ENCODE assay signal across 8 cellular contexts in genomic region chr5:75668348-75668895, GRCh38. TPM values are rescaled to one million over a fixed set of nuclear protein-coding genes. Genes with fewer than 3 reads are reported as not detected.
DNase-seq lines count a peak whose midpoint lies in the region; ATAC-seq and TF ChIP-seq lines count a peak whose summit lies in the region.

No MANE protein-coding gene starts in this region.

- H3K27ac ChIP-seq in OCI-LY7 (ENCODE audit: low read depth, low read length, poor library complexity, severe bottlenecking), result no peak overlapping the region

- peaks cover 0 to 17% (median 14%) of the 10 kb centered on the region in 3 donors for H3K36me3 Mint-ChIP-seq in immature natural killer cell

- H3K4me1 Mint-ChIP-seq in immature natural killer cell, result peaks cover 29 to 51% of the 10 kb centered on the region in 2 donors

- H3K4me2 ChIP-seq in OCI-LY7 (ENCODE audit: low read length), result peak overlapping the region; percentile 29; the same call in 1 of the 2 replicates

- H3K9me3 ChIP-seq in OCI-LY7 (ENCODE audit: low read length), result no peaks in the 10 kb centered on the region

- no peak overlapping the region for H2AFZ ChIP-seq in OCI-LY7 (ENCODE audit: low read length)

- POLR2A ChIA-PET in OCI-LY7 (lab: Charles Lee), result interaction anchor here (0.6 kb wide), 1 partner anchor 422 kb away, joined by 3 read pairs; no protein-coding TSS in a partner anchor

- CTCF ChIA-PET in OCI-LY7 (lab: Charles Lee; ENCODE audit: unreplicated experiment), result interaction anchor here (1.1 kb wide), 1 partner anchor 9 kb away, joined by 4 read pairs; no protein-coding TSS in a partner anchor

- peak overlapping the region; percentile 86 to 93 (median 90) for H3K4me3 Mint-ChIP-seq in immature natural killer cell

- H3K27me3 Mint-ChIP-seq in immature natural killer cell (ENCODE audit: low read depth in 3 of 3), result no peaks in the 10 kb centered on the region

- H3K9me3 Mint-ChIP-seq in immature natural killer cell, result no peaks in the 10 kb centered on the region

- TF ChIP-seq CTCF in OCI-LY7 (conservative IDR thresholded peaks at IDR 0.05; ENCODE audit: low read length) (no peak), GM13977 (IDR thresholded peaks at IDR 0.05; ENCODE audit: extremely low read depth, insufficient read depth, missing control alignments) (no peak)

- H4K20me1 ChIP-seq in OCI-LY7 (ENCODE audit: insufficient read depth, low read length), result no peaks in the 10 kb centered on the region

- no TSS peak for BruUV-seq in OCI-LY7 (replicated peaks; lab: Mats Ljungman, UMichigan)

- in situ Hi-C loops in GM13977 (cut with MboI; ENCODE audit: low pct_unique_long_range_greater_than_20kb, low sequenced_read_pairs, unreplicated experiment), result no loop called here

- intact Hi-C loops in OCI-LY7 (cut with micrococcal nuclease; ENCODE audit: unreplicated experiment), result loop anchor here (5.0 kb wide), 1 partner anchor 431 kb away; the partner anchor contains the start of gene ANKRD31

- H3K4me1 ChIP-seq in OCI-LY7 (ENCODE audit: insufficient read depth, low read length, poor library complexity, severe bottlenecking), result peaks cover 4% of the 10 kb centered on the region

- peak; percentile 20 for ATAC-seq in GM19438 (IDR thresholded peaks at IDR 0.05; ENCODE audit: low read depth, unreplicated experiment)

- peak overlapping the region; percentile 86 to 95 (median 90) for H3K27ac Mint-ChIP-seq in immature natural killer cell

- DNase-seq in CD1c-positive myeloid dendritic cell (ENCODE audit: extremely low spot score) (peak; percentile 43), OCI-LY7 (ENCODE audit: low spot score) (no peak), immature natural killer cell (no peak), cortex of kidney (lab: John Stamatoyannopoulos, UW) (no peak), GM19238 (ENCODE audit: insufficient read length, low spot score) (no peak), GM13977 (ENCODE audit: low spot score) (no peak), mesenteric fat pad (ENCODE audit: low spot score) (no peak)

- no peaks in the 10 kb centered on the region for H3K9me2 ChIP-seq in OCI-LY7 (ENCODE audit: insufficient read depth, low read length)

- no peaks in the 10 kb centered on the region for H3K79me2 ChIP-seq in OCI-LY7 (ENCODE audit: insufficient read depth, low read depth, low read length)

- no peak overlapping the region for H3K4me3 ChIP-seq in OCI-LY7 (ENCODE audit: low read depth, low read length, poor library complexity, severe bottlenecking)

- H3K36me3 ChIP-seq in OCI-LY7 (ENCODE audit: insufficient read depth, low read length), result peaks cover 16% of the 10 kb centered on the region

RNA-seq across cellular contexts. Expression of gene POC5, which starts 48.8 kb away (rescaled TPM):
- 10.7 and 20.5 TPM in 2 replicates for total RNA-seq in OCI-LY7 (2014; rRNA removed; shearing (Covaris generic))
- total RNA-seq in OCI-LY7 (2022), result 27.2 and 29.4 TPM in 2 replicates
- 10 to 100 TPM in 2 of 3 donors, 1 to 10 TPM in 1; 9.5 to 19.4 (median 16.0) TPM for polyA plus RNA-seq in immature natural killer cell
- 4.9 TPM for total RNA-seq in mesenteric fat pad

RNA-seq across cellular contexts. Expression of gene ANKDD1B, which starts 57.2 kb away (rescaled TPM):
- not detected in 2 replicates for total RNA-seq in OCI-LY7 (2014; rRNA removed; shearing (Covaris generic))
- not detected in 2 replicates for total RNA-seq in OCI-LY7 (2022)
- polyA plus RNA-seq in immature natural killer cell, result under 1 TPM; 0.63 to 0.76 (median 0.71) TPM
- 0.64 TPM for total RNA-seq in mesenteric fat pad
